ENCODE assay signal across 21 cellular contexts in genomic region chr1:3893190-3893589, GRCh38. TPM values are rescaled to one million over a fixed set of nuclear protein-coding genes. Genes with fewer than 3 reads are reported as not detected.
DNase-seq lines count a peak whose midpoint lies in the region; ATAC-seq and TF ChIP-seq lines count a peak whose summit lies in the region.
"Had no signal": no experiment of that assay in that cellular context is flagged by ENCODE, and none has a peak within 500 bp of the region (broad histone marks: within the 10 kb centered on the region; RNA-seq: fewer than 3 reads in every experiment).

No MANE protein-coding gene starts in this region.

- H3K4me1 Mint-ChIP-seq in T-helper 2 cell treated with Interferon-gamma antibody and Interleukin-4, amounts not matched to agents 5 μg/mL and 100 μg/mL, for 36 hours (ENCODE audit: low read depth) = peaks cover 28% of the 10 kb centered on the region

- H3K9me3 ChIP-seq in OCI-LY1 (ENCODE audit: low read length) = 0 out of 2 replicates have a peak, but pooled peaks cover 3% of the 10 kb centered on the region
- peaks cover 0 to 10% (median 4%) of the 10 kb centered on the region in 4 donors for H3K9me3 ChIP-seq in esophagus muscularis mucosa
- no peaks in the 10 kb centered on the region for H3K9me3 ChIP-seq in gastrocnemius medialis

- peaks cover 8% of the 10 kb centered on the region for H3K4me1 ChIP-seq in OCI-LY1 (ENCODE audit: insufficient read depth, low read length, severe bottlenecking)
- peaks cover 4 to 46% (median 44%) of the 10 kb centered on the region in 4 donors for H3K4me1 ChIP-seq in esophagus muscularis mucosa
- H3K4me1 ChIP-seq in gastrocnemius medialis = peaks cover 10 to 14% of the 10 kb centered on the region in 2 donors
- H3K4me1 ChIP-seq: SJCRH30 had no signal

- no peaks in the 10 kb centered on the region for H3K9me2 ChIP-seq in OCI-LY1 (ENCODE audit: low read depth, low read length)

- in situ Hi-C loops in gastrocnemius medialis (cut with MboI; ENCODE audit: low sequenced_read_pairs in 4 of 4) = loop anchor here in 1 of 4 donors (25.0 kb wide), 1 partner anchor 106 kb away; the partner anchor contains the start of gene LRRC47

- peaks cover 16% of the 10 kb centered on the region for H3K79me2 ChIP-seq in OCI-LY1 (ENCODE audit: insufficient read depth, low read length)

- TF ChIP-seq CTCF in OCI-LY1 (IDR thresholded peaks at IDR 0.05; ENCODE audit: low read length) = no peak
- no peak for TF ChIP-seq CTCF in esophagus muscularis mucosa (IDR thresholded peaks at IDR 0.05)
- no peak for TF ChIP-seq CTCF in gastrocnemius medialis (IDR thresholded peaks at IDR 0.05 in 4 of 5, conservative IDR thresholded peaks at IDR 0.05 in 1 of 5)

- peaks cover 58% of the 10 kb centered on the region for H3K36me3 ChIP-seq in OCI-LY1 (ENCODE audit: insufficient read depth, low read length)
- H3K36me3 ChIP-seq in esophagus muscularis mucosa = peaks cover 27 to 46% (median 34%) of the 10 kb centered on the region in 4 donors
- H3K36me3 ChIP-seq in gastrocnemius medialis = peaks cover 3 to 31% of the 10 kb centered on the region in 2 donors

- H3K27ac Mint-ChIP-seq in T-helper 2 cell treated with Interferon-gamma antibody and Interleukin-4, amounts not matched to agents 5 μg/mL and 100 μg/mL, for 36 hours = no peak overlapping the region

- WGBS in esophagus muscularis mucosa = 62% methylated on average over 5 of the region's 5 CpGs

- no peak overlapping the region for H3K4me2 ChIP-seq in OCI-LY1 (ENCODE audit: low read length)
- H3K4me2 ChIP-seq: KMS-11 had no signal

- TF ChIP-seq EP300 in esophagus muscularis mucosa (IDR thresholded peaks at IDR 0.05) = no peak

- intact Hi-C loops in esophagus muscularis mucosa (cut with DNase I) = loop anchor here (10.0 kb wide), 1 partner anchor 98 kb away; the partner anchor contains the start of gene LRRC47
- intact Hi-C loops in gastrocnemius medialis (cut with DNase I; ENCODE audit: low total_unique reads) = no loop called here

- H3K4me3 ChIP-seq in OCI-LY1 (ENCODE audit: low read depth, low read length, poor library complexity, severe bottlenecking) = no peak overlapping the region
- H3K4me3 ChIP-seq in esophagus muscularis mucosa = no peak overlapping the region
- H3K4me3 ChIP-seq in gastrocnemius medialis = no peak overlapping the region
- H3K4me3 ChIP-seq: SJCRH30 had no signal

- peaks cover 53% of the 10 kb centered on the region for H3K36me3 Mint-ChIP-seq in T-helper 2 cell treated with Interferon-gamma antibody and Interleukin-4, amounts not matched to agents 5 μg/mL and 100 μg/mL, for 36 hours (ENCODE audit: low read depth)

- no peaks in the 10 kb centered on the region for H3K27me3 ChIP-seq in OCI-LY1 (ENCODE audit: insufficient read depth, low read length)
- no peaks in the 10 kb centered on the region for H3K27me3 ChIP-seq in esophagus muscularis mucosa
- no peaks in the 10 kb centered on the region for H3K27me3 ChIP-seq in gastrocnemius medialis
- H3K27me3 ChIP-seq: SJCRH30 had no signal

- H3K9me3 Mint-ChIP-seq in T-helper 2 cell treated with Interferon-gamma antibody and Interleukin-4, amounts not matched to agents 5 μg/mL and 100 μg/mL, for 36 hours = peaks cover 13% of the 10 kb centered on the region

- TF ChIP-seq POLR2A in esophagus muscularis mucosa (IDR thresholded peaks at IDR 0.05; ENCODE audit: low read depth) (no peak), gastrocnemius medialis (IDR thresholded peaks at IDR 0.05) (no peak)

- no peak overlapping the region for H3K9ac ChIP-seq in OCI-LY1 (ENCODE audit: low read length)
- H3K9ac ChIP-seq: KMS-11 had no signal

- no peak overlapping the region for H2AFZ ChIP-seq in OCI-LY1 (ENCODE audit: low read length)

- H3K27ac ChIP-seq in OCI-LY1 (ENCODE audit: low read depth, low read length, poor library complexity, severe bottlenecking) (peak overlapping the region; percentile 20), esophagus muscularis mucosa (replicated peaks in 1 of 4) (peak overlapping the region; percentile 37 to 70 (median 48)), gastrocnemius medialis (peak overlapping the region in 3 of 4 donors; percentile 12 to 46 (median 38))
- H3K27ac ChIP-seq: 22Rv1, C4-2B, KMS-11, SJCRH30 had no signal

- H3K4me3 Mint-ChIP-seq in T-helper 2 cell treated with Interferon-gamma antibody and Interleukin-4, amounts not matched to agents 5 μg/mL and 100 μg/mL, for 36 hours = no peak overlapping the region

- no peaks in the 10 kb centered on the region for H3F3A ChIP-seq in OCI-LY1 (ENCODE audit: insufficient read depth, low read length)

- DNase-seq in NOMO-1 treated with DMSO at 0.1 percent for 48 hours (lab: John Stamatoyannopoulos, UW; ENCODE audit: unreplicated experiment) (peak; percentile 5), NOMO-1 treated with dmso at 0.1 percent for 144 hours (lab: John Stamatoyannopoulos, UW; ENCODE audit: unreplicated experiment) (no peak), esophagus muscularis mucosa (ENCODE audit: extremely low spot score) (no peak), gastrocnemius medialis (no peak), NCI-H2081 (lab: John Stamatoyannopoulos, UW) (no peak), OCI-M1 (lab: John Stamatoyannopoulos, UW) (no peak)
- no peak for DNase-seq in T-helper 2 cell treated with Interferon-gamma antibody and Interleukin-4, amounts not matched to agents 5 μg/mL and 100 μg/mL, for 36 hours (ENCODE audit: low spot score)
- DNase-seq: ACHN, DMS53, EL, GF-D8, NCI-H1105, NCI-H2029 treated with DMSO at 0.1 percent for 48 hours, NCI-H2171 treated with DMSO at 0.1 percent for 48 hours, NCI-H526 treated with DMSO at 0.1 percent for 48 hours, SJCRH30 had no signal

- no peaks in the 10 kb centered on the region for H3K27me3 Mint-ChIP-seq in T-helper 2 cell treated with Interferon-gamma antibody and Interleukin-4, amounts not matched to agents 5 μg/mL and 100 μg/mL, for 36 hours (ENCODE audit: low read depth)

- H4K20me1 ChIP-seq in OCI-LY1 (ENCODE audit: insufficient read depth, low read length) = no peaks in the 10 kb centered on the region

- ATAC-seq in gastrocnemius medialis = no peak
- ATAC-seq: Panc1 had no signal

RNA-seq across cellular contexts. Expression of gene C1orf174, which starts 6.9 kb away (rescaled TPM):
- 10 to 100 TPM; 25.0 to 35.1 (median 27.6) TPM for total RNA-seq in esophagus muscularis mucosa
- total RNA-seq in gastrocnemius medialis = 10 to 100 TPM; 10.1 to 28.5 (median 13.5) TPM

RNA-seq across cellular contexts. Expression of gene DFFB, which starts 35.9 kb away (rescaled TPM):
- 10 to 100 TPM in 1 of 4 donors, 1 to 10 TPM in 3; 5.0 to 13.4 (median 5.2) TPM for total RNA-seq in esophagus muscularis mucosa
- 1 to 10 TPM; 1.3 to 3.6 (median 3.1) TPM for total RNA-seq in gastrocnemius medialis

RNA-seq across cellular contexts. Expression of gene CEP104, which starts 36.2 kb away (rescaled TPM):
- total RNA-seq in esophagus muscularis mucosa (10 to 100 TPM; 42.7 to 84.2 (median 69.8) TPM), gastrocnemius medialis (10 to 100 TPM; 16.6 to 39.0 (median 21.9) TPM)
